In genomic region chr9:124260769-124261603, GRCh38 we compare ENCODE assay signal across 8 cellular contexts. TPM values are rescaled to one million over a fixed set of nuclear protein-coding genes. Genes with fewer than 3 reads are reported as not detected.
A peak's percentile ranks its signal among the peaks of the same experiment; 100 is the strongest.
DNase-seq lines count a peak whose midpoint lies in the region; ATAC-seq, FAIRE-seq and TF ChIP-seq lines count a peak whose summit lies in the region.

No MANE protein-coding gene starts in this region.

- H3K79me2 ChIP-seq in OCI-LY3 (ENCODE audit: low read length) (peaks cover 90% of the 10 kb centered on the region), H1 (ENCODE audit: control insufficient read depth in 1 of 2, insufficient read depth in 2 of 2, low read length in 2 of 2) (peaks cover 0 to 18% of the 10 kb centered on the region in 2 experiments; a peak in 2 of 4 replicates)

- no peak overlapping the region for H3K18ac ChIP-seq in H1 (ENCODE audit: extremely low read depth, low read length)

- peak in 1 of 2 donors; percentile 6 for ATAC-seq in naive B cell (ENCODE audit: low read depth in 2 of 2)

- H3K9ac ChIP-seq in OCI-LY3 (ENCODE audit: low read length): peak overlapping the region; percentile 93
- no peak overlapping the region for H3K9ac ChIP-seq in H1 (replicated peaks in 1 of 4; ENCODE audit: extremely low read depth in 1 of 4, low read depth in 3 of 4, low read length in 3 of 4)

- H2BK120ac ChIP-seq in H1 (replicated peaks; ENCODE audit: low read depth, low read length): no peak overlapping the region

- peak overlapping the region; percentile 50; the same call in 1 of the 2 replicates for H2BK20ac ChIP-seq in H1 (ENCODE audit: low read length)

- H3K27me3 ChIP-seq in OCI-LY3 (ENCODE audit: low read depth, low read length) (no peaks in the 10 kb centered on the region), H1 (replicated peaks in 1 of 4; ENCODE audit: control insufficient read depth in 3 of 4, extremely low read depth in 1 of 4, insufficient read depth in 3 of 4, low read length in 3 of 4) (no peaks in the 10 kb centered on the region; a peak in 2 of 7 replicates)

- peak overlapping the region; percentile 86; the same call in 1 of the 2 replicates for H2AK5ac ChIP-seq in H1 (ENCODE audit: low read depth, low read length)

- no peak for TF ChIP-seq EP300 in H1 (IDR thresholded peaks at IDR 0.05; ENCODE audit: borderline replicate concordance in 1 of 2, low read depth in 2 of 2, low read length in 2 of 2)

- no peak overlapping the region for H2BK12ac ChIP-seq in H1 (ENCODE audit: low read depth, low read length)

- H4K20me1 ChIP-seq in OCI-LY3 (ENCODE audit: insufficient read depth, low read length) (peaks cover 42% of the 10 kb centered on the region), H1 (replicated peaks in 1 of 2; ENCODE audit: control insufficient read depth in 1 of 2, insufficient read depth in 2 of 2, low read length in 2 of 2) (peaks cover 0 to 1% of the 10 kb centered on the region in 2 experiments)

- DNase-seq in EL (peak; percentile 74), H1 (ENCODE audit: low read depth in 1 of 2, low spot score in 2 of 2) (no peak), naive B cell (peak; percentile 37), NCI-H2227 (lab: John Stamatoyannopoulos, UW; ENCODE audit: unreplicated experiment) (no peak), GM10266 (ENCODE audit: extremely low spot score) (no peak)
- DNase-seq in activated effector memory CD4-positive, alpha-beta T cell treated with Interleukin-2 at 50 U/mL for 16 hours: no peak
- DNase-seq in stimulated activated naive CD4-positive, alpha-beta T cell (lab: John Stamatoyannopoulos, UW): no peak

- H4K91ac ChIP-seq in H1 (replicated peaks; ENCODE audit: insufficient read length, low read length): peak overlapping the region; percentile 64

- peak overlapping the region; percentile 54; the same call in 1 of the 2 replicates for H2BK15ac ChIP-seq in H1 (ENCODE audit: low read length)

- no peak for TF ChIP-seq POLR2A in H1 (IDR thresholded peaks at IDR 0.05; ENCODE audit: control extremely low read depth in 1 of 2, low read depth in 2 of 2, low read length in 2 of 2)

- no peak overlapping the region for H3K56ac ChIP-seq in H1 (replicated peaks; ENCODE audit: insufficient read length, low read depth, low read length)

- H3K27me3 Mint-ChIP-seq in naive B cell: no peaks in the 10 kb centered on the region

- peak overlapping the region; percentile 60 to 96 (median 74) for H3K4me3 Mint-ChIP-seq in naive B cell

- H2AFZ ChIP-seq in OCI-LY3 (ENCODE audit: low read depth, low read length) (no peak overlapping the region), H1 (ENCODE audit: low read length) (no peak overlapping the region)

- peaks cover 78% of the 10 kb centered on the region for H3K4me1 ChIP-seq in OCI-LY3 (ENCODE audit: low read length)
- H3K4me1 ChIP-seq in H1 (replicated peaks in 1 of 4; ENCODE audit: control insufficient read depth in 3 of 4, insufficient read depth in 4 of 4, low read length in 3 of 4): peaks cover 9 to 23% (median 14%) of the 10 kb centered on the region in 4 experiments; a peak in 6 of 7 replicates

- H3K79me1 ChIP-seq in H1 (ENCODE audit: low read depth, low read length): peaks cover 6% of the 10 kb centered on the region

- H4K8ac ChIP-seq in H1 (ENCODE audit: extremely low read depth, insufficient read depth, low read length): no peak overlapping the region

- H3K9me3 Mint-ChIP-seq in naive B cell: no peaks in the 10 kb centered on the region

- peak overlapping the region; percentile 100 for H3K4me2 ChIP-seq in OCI-LY3 (ENCODE audit: low read length)
- no peak overlapping the region for H3K4me2 ChIP-seq in H1 (ENCODE audit: insufficient read depth in 1 of 2, low read depth in 2 of 2, low read length in 2 of 2)

- H3K4ac ChIP-seq in H1 (replicated peaks; ENCODE audit: insufficient read length, low read depth, low read length): no peak overlapping the region

- POLR2A ChIA-PET in H1 (lab: Charles Lee; ENCODE audit: partially characterized antibody): interaction anchor here (1.2 kb wide), 1 partner anchor 19 kb away, joined by 4 read pairs; no protein-coding TSS in a partner anchor

- H3K27ac ChIP-seq in OCI-LY3 (ENCODE audit: low read length) (peak overlapping the region; percentile 94), H1 (ENCODE audit: low read depth, low read length) (no peak overlapping the region)

- CTCF ChIA-PET in H1 (lab: Charles Lee; ENCODE audit: partially characterized antibody): interaction anchor here (0.6 to 2.1 kb wide), 3 partner anchors 134 to 1904 kb away, joined by 3 to 6 read pairs (median 3); no protein-coding TSS in a partner anchor

- H2BK5ac ChIP-seq in H1 (ENCODE audit: low read depth, low read length): no peak overlapping the region

- peaks cover 36% of the 10 kb centered on the region for H3K36me3 ChIP-seq in OCI-LY3 (replicated peaks; ENCODE audit: low read depth, low read length)
- H3K36me3 ChIP-seq in H1 (ENCODE audit: control insufficient read depth in 2 of 4, insufficient read depth in 4 of 4, low read length in 3 of 4): no peaks in the 10 kb centered on the region

- H3K9me3 ChIP-seq in OCI-LY3 (ENCODE audit: insufficient read depth, low read length) (no peaks in the 10 kb centered on the region), H1 (ENCODE audit: insufficient read depth in 2 of 2, low read depth in 1 of 2, low read length in 1 of 2) (no peaks in the 10 kb centered on the region)

- no peak overlapping the region for H3K23ac ChIP-seq in H1 (ENCODE audit: insufficient read length)

- H3K23me2 ChIP-seq in H1 (ENCODE audit: low read depth, low read length): peaks cover 10% of the 10 kb centered on the region

- H3K36me3 Mint-ChIP-seq in naive B cell: no peaks in the 10 kb centered on the region

- TF ChIP-seq CTCF in OCI-LY3 (IDR thresholded peaks at IDR 0.05; ENCODE audit: low read depth, low read length) (no peak), H1 (IDR thresholded peaks at IDR 0.05; ENCODE audit: control extremely low read depth in 1 of 3, insufficient read depth in 1 of 3, low read depth in 1 of 3, low read length in 3 of 3) (no peak), GM10266 (IDR thresholded peaks at IDR 0.05; ENCODE audit: control insufficient read depth, insufficient read depth, low read depth, missing control alignments) (no peak)

- no peak for TF ChIP-seq RAD21 in H1 (IDR thresholded peaks at IDR 0.05 in 1 of 2, conservative IDR thresholded peaks at IDR 0.05 in 1 of 2; ENCODE audit: low read depth in 2 of 2, low read length in 2 of 2)

- H3K27ac Mint-ChIP-seq in naive B cell: peak overlapping the region; percentile 1 to 92 (median 54)

- H3K4me3 ChIP-seq in OCI-LY3 (ENCODE audit: low read length): peak overlapping the region; percentile 96
- no peak overlapping the region for H3K4me3 ChIP-seq in H1 (ENCODE audit: extremely low read depth in 1 of 4, insufficient read depth in 2 of 4, low read depth in 3 of 4, low read length in 4 of 4)

- H4K5ac ChIP-seq in H1 (ENCODE audit: insufficient read length, low read depth, low read length): no peak overlapping the region

- peaks cover 64 to 85% (median 81%) of the 10 kb centered on the region in 3 donors for H3K4me1 Mint-ChIP-seq in naive B cell

- WGBS in H1 (ENCODE audit: extremely low coverage in 1 of 2, insufficient coverage in 1 of 2, insufficient read length in 1 of 2, insufficient replicate concordance in 2 of 2, low coverage in 1 of 2, low lambda C conversion rate in 2 of 2, missing lambda C conversion rate in 1 of 2), 2 experiments: 82% methylated on average over 15 of the region's 15 CpGs; no CpG with 5 or more reads in 1 of the 2 experiments

- FAIRE-seq in H1 (lab: Jason Lieb, UNC): no peak

- no peak overlapping the region for H3K14ac ChIP-seq in H1 (ENCODE audit: insufficient read length)

TF ChIP-seq in H1, 55 proteins besides CTCF, POLR2A, EP300 and RAD21 (continues in another document):
- no peak for TF ChIP-seq SP4 (IDR thresholded peaks at IDR 0.05; ENCODE audit: low read length)
- TF ChIP-seq TAF7 (optimal IDR thresholded peaks at IDR 0.05; ENCODE audit: borderline replicate concordance, low read depth, low read length): no peak
- no peak for TF ChIP-seq E2F6 (IDR thresholded peaks at IDR 0.05)

RNA-seq across cellular contexts. Expression of gene NEK6, which starts 3.2 kb away (rescaled TPM):
- total RNA-seq in H1 (2021; fragmentation: NEBNext Ultra II Directional; extraction: Animal tissue kit (Norgen Biotek cat#: 25700)): 16.6 and 19.7 TPM in 2 replicates
- 17.7 and 23.9 TPM in 2 replicates for polyA plus RNA-seq in H1 (2011; rRNA removed)
- polyA plus RNA-seq in H1 (2011; cell fraction: cytosol; rRNA removed): 12.8 TPM
- 19.1 TPM for polyA plus RNA-seq in H1 (2011; cell fraction: nucleus; rRNA removed)
- polyA plus RNA-seq in H1 (2012, experiment 1 of 2): 8.7 to 13.7 TPM (median 12.4 TPM) in 4 replicates
- 6.3 TPM for polyA plus RNA-seq in H1 (2012, experiment 2 of 2)
- 9.1 TPM for polyA plus RNA-seq in H1 (2013, experiment 1 of 2)
- 9.1 TPM for polyA plus RNA-seq in H1 (2013, experiment 2 of 2)
- 21.8 and 31.4 TPM in 2 replicates for polyA minus RNA-seq in H1 (2011; rRNA and poly(A)+ RNA removed)
- 7.7 TPM for polyA minus RNA-seq in H1 (2011; cell fraction: cytosol; rRNA and poly(A)+ RNA removed)
- 18.9 TPM for polyA minus RNA-seq in H1 (2011; cell fraction: nucleus; rRNA and poly(A)+ RNA removed)
- 10 to 100 TPM in 2 of 6 donors, 1 to 10 TPM in 4; 4.5 to 15.2 (median 8.0) TPM for polyA plus RNA-seq in naive B cell (ENCODE audit: low read depth in 6 of 6)

Comparison
In these comparisons a context has a peak if more than half of its experiments do, and no peak if none do; other contexts are left out.
1. DNase-seq: peak in EL (single experiment) and naive B cell (single experiment); none in H1 (0 of 2), activated effector memory CD4-positive, alpha-beta T cell treated with Interleukin-2 at 50 U/mL for 16 hours (single experiment), stimulated activated naive CD4-positive, alpha-beta T cell (0 of 6), NCI-H2227 (single experiment) and GM10266 (single experiment).